In the genomic region with DNA sequence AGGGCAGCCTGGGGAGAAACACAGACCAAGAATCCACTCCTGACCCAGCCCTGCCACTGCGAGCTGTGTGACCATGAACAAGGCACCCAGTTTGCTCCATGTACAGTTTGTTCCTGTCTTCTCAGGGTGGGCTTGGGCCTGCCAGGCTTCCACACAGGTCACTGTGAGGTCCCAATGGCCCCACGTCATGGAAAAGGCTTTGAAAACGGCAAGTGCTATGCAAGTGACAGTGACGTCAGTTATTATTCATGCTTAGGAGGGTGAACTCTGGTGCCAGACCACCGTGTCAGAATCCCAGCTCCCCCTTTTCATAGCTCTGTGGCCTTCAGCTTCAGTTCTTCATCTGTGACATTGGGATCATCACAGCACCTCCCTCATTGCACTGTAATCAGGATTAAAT, we compare ENCODE assay signal across 15 cellular contexts.
A peak's percentile ranks its signal among the peaks of the same experiment; 100 is the strongest.
DNase-seq lines count a peak whose midpoint lies in the region; ATAC-seq and TF ChIP-seq lines count a peak whose summit lies in the region.
"Had no signal": no experiment of that assay in that cellular context is flagged by ENCODE, and none has a peak within 500 bp of the region (broad histone marks: within the 10 kb centered on the region; RNA-seq: fewer than 3 reads in every experiment).

No MANE protein-coding gene starts in this region.

- H3K9me3 ChIP-seq in duodenal mucosa (ENCODE audit: control insufficient read depth in 1 of 2, low read length in 2 of 2): no peaks in the 10 kb centered on the region
- H3K9me3 ChIP-seq in sigmoid colon: no peaks in the 10 kb centered on the region
- no peaks in the 10 kb centered on the region for H3K9me3 ChIP-seq in vagina

- TF ChIP-seq EP300 in sigmoid colon (IDR thresholded peaks at IDR 0.05): peak in 2 of 4 donors; percentile 93 to 97

- H3K4me1 ChIP-seq in duodenal mucosa (ENCODE audit: control insufficient read depth in 1 of 2, insufficient read depth in 2 of 2, low read length in 2 of 2) (peaks cover 17 to 48% of the 10 kb centered on the region in 2 donors), sigmoid colon (peaks cover 0 to 100% (median 100%) of the 10 kb centered on the region in 4 donors), vagina (peaks cover 100% of the 10 kb centered on the region)

- no peaks in the 10 kb centered on the region for H3K27me3 ChIP-seq in duodenal mucosa (ENCODE audit: control insufficient read depth in 1 of 2, insufficient read depth in 2 of 2, low read length in 2 of 2)
- no peaks in the 10 kb centered on the region for H3K27me3 ChIP-seq in layer of hippocampus (ENCODE audit: control insufficient read depth, insufficient read depth, low read length)
- no peaks in the 10 kb centered on the region for H3K27me3 ChIP-seq in sigmoid colon
- no peaks in the 10 kb centered on the region for H3K27me3 ChIP-seq in vagina

- DNase-seq in sigmoid colon (peak; percentile 88), vagina (ENCODE audit: extremely low spot score in 2 of 2) (no peak), NCI-H748 (lab: John Stamatoyannopoulos, UW; ENCODE audit: unreplicated experiment) (no peak), nucleus accumbens (lab: John Stamatoyannopoulos, UW) (no peak)
- DNase-seq: activated B cell treated with CpG ODN at 0.5 μM for 24 hours; activated CD8-positive, alpha-beta T cell treated with anti-CD3 and anti-CD28 coated beads, Interleukin-2, amount 10 ng/mL, durations not matched to agents 7 days and 5 days; activated naive CD8-positive, alpha-beta T cell treated with anti-CD3 and anti-CD28 coated beads, Interleukin-2, amount 10 ng/mL, durations not matched to agents 7 days and 5 days; activated T-cell treated with anti-CD3 and anti-CD28 coated beads, Interleukin-2, amount 50 U/mL, for 72 hours; central memory CD4-positive, alpha-beta T cell; effector memory CD8-positive, alpha-beta T cell; NCI-H2029; T-helper 17 cell had no signal

- H3K4me3 ChIP-seq in duodenal mucosa (ENCODE audit: low read depth in 1 of 2, low read length in 2 of 2) (no peak overlapping the region), sigmoid colon (no peak overlapping the region), vagina (no peak overlapping the region)

- no peak for TF ChIP-seq CTCF in sigmoid colon (IDR thresholded peaks at IDR 0.05)
- no peak for TF ChIP-seq CTCF in vagina (IDR thresholded peaks at IDR 0.05)

- no peaks in the 10 kb centered on the region for H3K36me3 ChIP-seq in duodenal mucosa (ENCODE audit: control insufficient read depth in 1 of 2, insufficient read depth in 2 of 2, low read length in 2 of 2)
- peaks cover 0 to 31% (median 10%) of the 10 kb centered on the region in 4 donors for H3K36me3 ChIP-seq in sigmoid colon
- H3K36me3 ChIP-seq in vagina: no peaks in the 10 kb centered on the region

- no peak overlapping the region for H3K9ac ChIP-seq in duodenal mucosa (ENCODE audit: low read depth in 1 of 2, low read length in 2 of 2)

- WGBS in sigmoid colon, 2 donors: 80 to 90% methylated on average over 5 of the region's 5 CpGs

- ATAC-seq in GM18858 (IDR thresholded peaks at IDR 0.05; ENCODE audit: unreplicated experiment): no peak
- ATAC-seq: activated CD8-positive, alpha-beta T cell treated with anti-CD3 and anti-CD28 coated beads, Interleukin-2, amount 10 ng/mL, durations not matched to agents 7 days and 5 days; activated T-cell treated with anti-CD3 and anti-CD28 coated beads, Interleukin-2, amount 50 U/mL, for 72 hours; effector memory CD8-positive, alpha-beta T cell; T-helper 17 cell had no signal

- intact Hi-C loops in sigmoid colon (cut with DNase I) (no loop called here), vagina (cut with DNase I) (no loop called here)

- TF ChIP-seq POLR2A in sigmoid colon (IDR thresholded peaks at IDR 0.05) (no peak), vagina (IDR thresholded peaks at IDR 0.05) (no peak)

- H3K27ac ChIP-seq in duodenal mucosa (ENCODE audit: low read depth, low read length) (peak overlapping the region; percentile 50), layer of hippocampus (ENCODE audit: low read depth, low read length) (peak overlapping the region; percentile 6), sigmoid colon (peak overlapping the region; percentile 94 to 98 (median 98)), vagina (peak overlapping the region; percentile 91)

Comparison
In these comparisons a context has a peak if more than half of its experiments do, and no peak if none do; other contexts are left out.
1. H3K27ac ChIP-seq: peak in every context shown above with its lines; median percentile 98 in sigmoid colon; 91 in vagina; 50 in duodenal mucosa; 6 in layer of hippocampus.